Comparison of ENCODE assay signal across 1 cellular context in the genomic region with DNA sequence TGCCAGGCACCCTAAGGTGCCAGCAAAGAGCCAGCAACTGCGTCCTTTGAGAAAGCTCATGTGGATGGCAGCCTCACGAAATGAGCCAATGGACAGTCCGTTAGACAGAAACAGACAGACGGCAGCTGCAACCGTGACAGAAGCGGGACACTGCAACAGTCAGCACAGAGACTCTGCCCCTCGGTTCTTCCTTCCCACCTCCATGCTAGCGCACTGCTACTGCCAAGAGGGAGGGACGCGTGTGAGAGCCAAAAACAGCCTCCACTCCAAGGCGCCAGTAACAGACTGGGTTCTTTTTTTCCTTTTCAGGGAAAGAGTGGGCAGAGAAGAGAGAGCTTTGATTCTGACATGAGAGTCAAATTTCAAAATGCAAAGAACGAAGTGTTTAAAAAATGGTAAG.
TF ChIP-seq lines count a peak whose summit lies in the region.

No MANE protein-coding gene starts in this region.

TF ChIP-seq in H1, 55 proteins besides CTCF, POLR2A, EP300 and RAD21:
- TF ChIP-seq CHD2 (IDR thresholded peaks at IDR 0.05; ENCODE audit: low read length) (no peak), TBP (IDR thresholded peaks at IDR 0.05; ENCODE audit: low read depth, low read length) (no peak), JUND (IDR thresholded peaks at IDR 0.05; ENCODE audit: low read length) (no peak), SIRT6 (IDR thresholded peaks at IDR 0.05; ENCODE audit: low read length) (no peak), TAF1 (IDR thresholded peaks at IDR 0.05; ENCODE audit: low read depth, low read length) (no peak), KDM4A (IDR thresholded peaks at IDR 0.05; ENCODE audit: low read depth, low read length, severe bottlenecking) (no peak), SUZ12 (IDR thresholded peaks at IDR 0.05; ENCODE audit: low read length) (no peak), HDAC6 (IDR thresholded peaks at IDR 0.05; ENCODE audit: low read depth, low read length) (no peak), SP1 (IDR thresholded peaks at IDR 0.05; ENCODE audit: low read depth, low read length) (no peak), EGR1 (IDR thresholded peaks at IDR 0.05; ENCODE audit: borderline replicate concordance, low read depth, low read length) (no peak), CTBP2 (IDR thresholded peaks at IDR 0.05; ENCODE audit: borderline replicate concordance, insufficient read depth, insufficient read length, low read length) (no peak), MAFK (IDR thresholded peaks at IDR 0.05; ENCODE audit: low read depth, low read length) (no peak), TCF12 (IDR thresholded peaks at IDR 0.05; ENCODE audit: low read depth, low read length) (no peak), POU5F1 (IDR thresholded peaks at IDR 0.05; ENCODE audit: low read depth, low read length) (no peak)
- TF ChIP-seq, protein P1, sequence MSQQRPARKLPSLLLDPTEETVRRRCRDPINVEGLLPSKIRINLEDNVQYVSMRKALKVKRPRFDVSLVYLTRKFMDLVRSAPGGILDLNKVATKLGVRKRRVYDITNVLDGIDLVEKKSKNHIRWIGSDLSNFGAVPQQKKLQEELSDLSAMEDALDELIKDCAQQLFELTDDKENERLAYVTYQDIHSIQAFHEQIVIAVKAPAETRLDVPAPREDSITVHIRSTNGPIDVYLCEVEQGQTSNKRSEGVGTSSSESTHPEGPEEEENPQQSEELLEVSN (IDR thresholded peaks at IDR 0.05): no peak
- TF ChIP-seq, protein P2, sequence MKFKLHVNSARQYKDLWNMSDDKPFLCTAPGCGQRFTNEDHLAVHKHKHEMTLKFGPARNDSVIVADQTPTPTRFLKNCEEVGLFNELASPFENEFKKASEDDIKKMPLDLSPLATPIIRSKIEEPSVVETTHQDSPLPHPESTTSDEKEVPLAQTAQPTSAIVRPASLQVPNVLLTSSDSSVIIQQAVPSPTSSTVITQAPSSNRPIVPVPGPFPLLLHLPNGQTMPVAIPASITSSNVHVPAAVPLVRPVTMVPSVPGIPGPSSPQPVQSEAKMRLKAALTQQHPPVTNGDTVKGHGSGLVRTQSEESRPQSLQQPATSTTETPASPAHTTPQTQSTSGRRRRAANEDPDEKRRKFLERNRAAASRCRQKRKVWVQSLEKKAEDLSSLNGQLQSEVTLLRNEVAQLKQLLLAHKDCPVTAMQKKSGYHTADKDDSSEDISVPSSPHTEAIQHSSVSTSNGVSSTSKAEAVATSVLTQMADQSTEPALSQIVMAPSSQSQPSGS (IDR thresholded peaks at IDR 0.05; ENCODE audit: low read length): no peak
- TF ChIP-seq, protein P3, sequence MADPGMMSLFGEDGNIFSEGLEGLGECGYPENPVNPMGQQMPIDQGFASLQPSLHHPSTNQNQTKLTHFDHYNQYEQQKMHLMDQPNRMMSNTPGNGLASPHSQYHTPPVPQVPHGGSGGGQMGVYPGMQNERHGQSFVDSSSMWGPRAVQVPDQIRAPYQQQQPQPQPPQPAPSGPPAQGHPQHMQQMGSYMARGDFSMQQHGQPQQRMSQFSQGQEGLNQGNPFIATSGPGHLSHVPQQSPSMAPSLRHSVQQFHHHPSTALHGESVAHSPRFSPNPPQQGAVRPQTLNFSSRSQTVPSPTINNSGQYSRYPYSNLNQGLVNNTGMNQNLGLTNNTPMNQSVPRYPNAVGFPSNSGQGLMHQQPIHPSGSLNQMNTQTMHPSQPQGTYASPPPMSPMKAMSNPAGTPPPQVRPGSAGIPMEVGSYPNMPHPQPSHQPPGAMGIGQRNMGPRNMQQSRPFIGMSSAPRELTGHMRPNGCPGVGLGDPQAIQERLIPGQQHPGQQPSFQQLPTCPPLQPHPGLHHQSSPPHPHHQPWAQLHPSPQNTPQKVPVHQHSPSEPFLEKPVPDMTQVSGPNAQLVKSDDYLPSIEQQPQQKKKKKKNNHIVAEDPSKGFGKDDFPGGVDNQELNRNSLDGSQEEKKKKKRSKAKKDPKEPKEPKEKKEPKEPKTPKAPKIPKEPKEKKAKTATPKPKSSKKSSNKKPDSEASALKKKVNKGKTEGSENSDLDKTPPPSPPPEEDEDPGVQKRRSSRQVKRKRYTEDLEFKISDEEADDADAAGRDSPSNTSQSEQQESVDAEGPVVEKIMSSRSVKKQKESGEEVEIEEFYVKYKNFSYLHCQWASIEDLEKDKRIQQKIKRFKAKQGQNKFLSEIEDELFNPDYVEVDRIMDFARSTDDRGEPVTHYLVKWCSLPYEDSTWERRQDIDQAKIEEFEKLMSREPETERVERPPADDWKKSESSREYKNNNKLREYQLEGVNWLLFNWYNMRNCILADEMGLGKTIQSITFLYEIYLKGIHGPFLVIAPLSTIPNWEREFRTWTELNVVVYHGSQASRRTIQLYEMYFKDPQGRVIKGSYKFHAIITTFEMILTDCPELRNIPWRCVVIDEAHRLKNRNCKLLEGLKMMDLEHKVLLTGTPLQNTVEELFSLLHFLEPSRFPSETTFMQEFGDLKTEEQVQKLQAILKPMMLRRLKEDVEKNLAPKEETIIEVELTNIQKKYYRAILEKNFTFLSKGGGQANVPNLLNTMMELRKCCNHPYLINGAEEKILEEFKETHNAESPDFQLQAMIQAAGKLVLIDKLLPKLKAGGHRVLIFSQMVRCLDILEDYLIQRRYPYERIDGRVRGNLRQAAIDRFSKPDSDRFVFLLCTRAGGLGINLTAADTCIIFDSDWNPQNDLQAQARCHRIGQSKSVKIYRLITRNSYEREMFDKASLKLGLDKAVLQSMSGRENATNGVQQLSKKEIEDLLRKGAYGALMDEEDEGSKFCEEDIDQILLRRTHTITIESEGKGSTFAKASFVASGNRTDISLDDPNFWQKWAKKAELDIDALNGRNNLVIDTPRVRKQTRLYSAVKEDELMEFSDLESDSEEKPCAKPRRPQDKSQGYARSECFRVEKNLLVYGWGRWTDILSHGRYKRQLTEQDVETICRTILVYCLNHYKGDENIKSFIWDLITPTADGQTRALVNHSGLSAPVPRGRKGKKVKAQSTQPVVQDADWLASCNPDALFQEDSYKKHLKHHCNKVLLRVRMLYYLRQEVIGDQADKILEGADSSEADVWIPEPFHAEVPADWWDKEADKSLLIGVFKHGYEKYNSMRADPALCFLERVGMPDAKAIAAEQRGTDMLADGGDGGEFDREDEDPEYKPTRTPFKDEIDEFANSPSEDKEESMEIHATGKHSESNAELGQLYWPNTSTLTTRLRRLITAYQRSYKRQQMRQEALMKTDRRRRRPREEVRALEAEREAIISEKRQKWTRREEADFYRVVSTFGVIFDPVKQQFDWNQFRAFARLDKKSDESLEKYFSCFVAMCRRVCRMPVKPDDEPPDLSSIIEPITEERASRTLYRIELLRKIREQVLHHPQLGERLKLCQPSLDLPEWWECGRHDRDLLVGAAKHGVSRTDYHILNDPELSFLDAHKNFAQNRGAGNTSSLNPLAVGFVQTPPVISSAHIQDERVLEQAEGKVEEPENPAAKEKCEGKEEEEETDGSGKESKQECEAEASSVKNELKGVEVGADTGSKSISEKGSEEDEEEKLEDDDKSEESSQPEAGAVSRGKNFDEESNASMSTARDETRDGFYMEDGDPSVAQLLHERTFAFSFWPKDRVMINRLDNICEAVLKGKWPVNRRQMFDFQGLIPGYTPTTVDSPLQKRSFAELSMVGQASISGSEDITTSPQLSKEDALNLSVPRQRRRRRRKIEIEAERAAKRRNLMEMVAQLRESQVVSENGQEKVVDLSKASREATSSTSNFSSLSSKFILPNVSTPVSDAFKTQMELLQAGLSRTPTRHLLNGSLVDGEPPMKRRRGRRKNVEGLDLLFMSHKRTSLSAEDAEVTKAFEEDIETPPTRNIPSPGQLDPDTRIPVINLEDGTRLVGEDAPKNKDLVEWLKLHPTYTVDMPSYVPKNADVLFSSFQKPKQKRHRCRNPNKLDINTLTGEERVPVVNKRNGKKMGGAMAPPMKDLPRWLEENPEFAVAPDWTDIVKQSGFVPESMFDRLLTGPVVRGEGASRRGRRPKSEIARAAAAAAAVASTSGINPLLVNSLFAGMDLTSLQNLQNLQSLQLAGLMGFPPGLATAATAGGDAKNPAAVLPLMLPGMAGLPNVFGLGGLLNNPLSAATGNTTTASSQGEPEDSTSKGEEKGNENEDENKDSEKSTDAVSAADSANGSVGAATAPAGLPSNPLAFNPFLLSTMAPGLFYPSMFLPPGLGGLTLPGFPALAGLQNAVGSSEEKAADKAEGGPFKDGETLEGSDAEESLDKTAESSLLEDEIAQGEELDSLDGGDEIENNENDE (IDR thresholded peaks at IDR 0.05; ENCODE audit: insufficient replicate concordance, low read length): no peak
